ENCODE assay signal across 24 cellular contexts in genomic region chr14:96303981-96304380, GRCh38. TPM values are rescaled to one million over a fixed set of nuclear protein-coding genes. Genes with fewer than 3 reads are reported as not detected.
"Had no signal": no experiment of that assay in that cellular context is flagged by ENCODE, and none has a peak within 500 bp of the region (broad histone marks: within the 10 kb centered on the region; RNA-seq: fewer than 3 reads in every experiment).

No MANE protein-coding gene starts in this region.

- H2AFZ ChIP-seq: neural progenitor cell had no signal

- H3K4me3 ChIP-seq: left lung, neural progenitor cell, thyroid gland had no signal

- DNase-seq: activated CD4-positive, alpha-beta T cell treated with anti-CD3 and anti-CD28 coated beads for 36 hours; activated CD4-positive, alpha-beta T cell treated with anti-CD3 and anti-CD28 coated beads, Interleukin-2, amount 50 U/mL, for 4 hours; activated CD8-positive, alpha-beta memory T cell treated with anti-CD3 and anti-CD28 coated beads for 24 hours; activated CD8-positive, alpha-beta memory T cell treated with anti-CD3 and anti-CD28 coated beads, Interleukin-2, amount 50 U/mL, for 4 hours; activated T-cell treated with anti-CD3 and anti-CD28 coated beads, Interleukin-2, amount 50 U/mL, for 24 hours; aorta; effector CD4-positive, alpha-beta T cell; foreskin keratinocyte; left lung; naive thymus-derived CD8-positive, alpha-beta T cell; retina; stimulated activated CD4-positive, alpha-beta T cell treated with anti-CD3 and anti-CD28 coated beads, Interleukin-4, amount 100 ng/mL, for 4 hours; stimulated activated naive CD8-positive, alpha-beta T cell treated with anti-CD3 and anti-CD28 coated beads, Interleukin-15, Interleukin-2, amounts not matched to agents 100 U/mL and 50 U/mL, for 24 hours; T-helper 9 cell; thyroid gland had no signal

- H3K27me3 Mint-ChIP-seq: activated CD4-positive, alpha-beta T cell treated with anti-CD3 and anti-CD28 coated beads for 36 hours; activated T-cell treated with anti-CD3 and anti-CD28 coated beads, Interleukin-2, amount 50 U/mL, for 24 hours; activated T-helper 17 cell treated with anti-CD3 and anti-CD28 coated beads, Interleukin-2, amount 50 U/mL, for 72 hours; dendritic cell treated with granulocyte-macrophage colony-stimulating factor and Interleukin-4, amounts not matched to agents 40 ng/mL and 50 ng/mL, for 4 days; naive thymus-derived CD8-positive, alpha-beta T cell had no signal

- H3K4me1 ChIP-seq: foreskin keratinocyte, left lung, neural progenitor cell, thyroid gland had no signal

- H3K27ac ChIP-seq: foreskin keratinocyte, left lung, neural progenitor cell, thyroid gland had no signal

- H3K27ac Mint-ChIP-seq: activated CD4-positive, alpha-beta T cell treated with anti-CD3 and anti-CD28 coated beads for 36 hours; activated naive CD4-positive, alpha-beta T cell treated with anti-CD3 and anti-CD28 coated beads, Interleukin-2, amount 50 U/mL, for 72 hours; activated T-cell treated with anti-CD3 and anti-CD28 coated beads, Interleukin-2, amount 50 U/mL, for 24 hours; activated T-helper 17 cell treated with anti-CD3 and anti-CD28 coated beads, Interleukin-2, amount 50 U/mL, for 72 hours; dendritic cell treated with granulocyte-macrophage colony-stimulating factor and Interleukin-4, amounts not matched to agents 40 ng/mL and 50 ng/mL, for 4 days; mesothelial cell of epicardium; neural progenitor cell; WTC11 had no signal

- H3K4me2 ChIP-seq: neural progenitor cell had no signal

- H3K9ac ChIP-seq: neural progenitor cell had no signal

- ATAC-seq: activated CD4-positive, alpha-beta T cell treated with anti-CD3 and anti-CD28 coated beads for 36 hours; activated naive CD4-positive, alpha-beta T cell treated with anti-CD3 and anti-CD28 coated beads, Interleukin-2, amount 50 U/mL, for 72 hours; activated T-helper 17 cell treated with anti-CD3 and anti-CD28 coated beads, Interleukin-2, amount 50 U/mL, for 72 hours; foreskin keratinocyte; left lung; naive thymus-derived CD8-positive, alpha-beta T cell; stimulated activated naive CD8-positive, alpha-beta T cell treated with anti-CD3 and anti-CD28 coated beads, Interleukin-15, Interleukin-2, amounts not matched to agents 100 U/mL and 50 U/mL, for 24 hours had no signal

- H3K9me3 Mint-ChIP-seq: activated naive CD4-positive, alpha-beta T cell treated with anti-CD3 and anti-CD28 coated beads, Interleukin-2, amount 50 U/mL, for 72 hours; activated T-cell treated with anti-CD3 and anti-CD28 coated beads, Interleukin-2, amount 50 U/mL, for 24 hours; activated T-helper 17 cell treated with anti-CD3 and anti-CD28 coated beads, Interleukin-2, amount 50 U/mL, for 72 hours; dendritic cell treated with granulocyte-macrophage colony-stimulating factor and Interleukin-4, amounts not matched to agents 40 ng/mL and 50 ng/mL, for 4 days; mesothelial cell of epicardium; naive thymus-derived CD8-positive, alpha-beta T cell; neural progenitor cell; WTC11 had no signal

- H3K4me1 Mint-ChIP-seq: activated CD4-positive, alpha-beta T cell treated with anti-CD3 and anti-CD28 coated beads for 36 hours; activated T-helper 17 cell treated with anti-CD3 and anti-CD28 coated beads, Interleukin-2, amount 50 U/mL, for 72 hours; mesothelial cell of epicardium; naive thymus-derived CD8-positive, alpha-beta T cell; neural progenitor cell; WTC11 had no signal

- H3K4me3 Mint-ChIP-seq: activated CD4-positive, alpha-beta T cell treated with anti-CD3 and anti-CD28 coated beads for 36 hours; activated T-cell treated with anti-CD3 and anti-CD28 coated beads, Interleukin-2, amount 50 U/mL, for 24 hours; activated T-helper 17 cell treated with anti-CD3 and anti-CD28 coated beads, Interleukin-2, amount 50 U/mL, for 72 hours; dendritic cell treated with granulocyte-macrophage colony-stimulating factor and Interleukin-4, amounts not matched to agents 40 ng/mL and 50 ng/mL, for 4 days; mesothelial cell of epicardium; naive thymus-derived CD8-positive, alpha-beta T cell; neural progenitor cell; WTC11 had no signal

- H3K9me3 ChIP-seq: left lung, thyroid gland had no signal

- H3K27me3 ChIP-seq: foreskin keratinocyte, left lung, neural progenitor cell, thyroid gland had no signal

RNA-seq across cellular contexts. Expression of gene BDKRB1, which starts 48.0 kb away (rescaled TPM):
- total RNA-seq: activated CD4-positive, alpha-beta T cell treated with anti-CD3 and anti-CD28 coated beads for 36 hours; activated naive CD4-positive, alpha-beta T cell treated with anti-CD3 and anti-CD28 coated beads, Interleukin-2, amount 50 U/mL, for 72 hours; activated T-helper 17 cell treated with anti-CD3 and anti-CD28 coated beads, Interleukin-2, amount 50 U/mL, for 72 hours; glomerular endothelial cell; lung microvascular endothelial cell; naive thymus-derived CD8-positive, alpha-beta T cell; T-helper 1 cell treated with Interleukin-12 subunit alpha and Interleukin-12 subunit beta and Interleukin-4 antibody, amounts not matched to agents 30 ng/mL and 1 ng/mL, for 36 hours had no signal
- polyA plus RNA-seq: naive thymus-derived CD8-positive, alpha-beta T cell had no signal
